ENCODE assay signal across 21 cellular contexts in genomic region chr20:41905186-41905585, GRCh38.
DNase-seq lines count a peak whose midpoint lies in the region; ATAC-seq lines count a peak whose summit lies in the region.
"Had no signal": no experiment of that assay in that cellular context is flagged by ENCODE, and none has a peak within 500 bp of the region (broad histone marks: within the 10 kb centered on the region; RNA-seq: fewer than 3 reads in every experiment).

No MANE protein-coding gene starts in this region.

- CTCF ChIA-PET in CD4-positive, alpha-beta memory T cell (lab: Charles Lee; ENCODE audit: partially characterized antibody), result no interaction called here

- intact Hi-C loops in CD4-positive, alpha-beta memory T cell (cut with micrococcal nuclease), result no loop called here

- H3K4me1 ChIP-seq in CD4-positive, alpha-beta memory T cell (ENCODE audit: insufficient read depth, low read length), result no peaks in the 10 kb centered on the region
- H3K4me1 ChIP-seq: Caco-2 had no signal

- H3K9me3 ChIP-seq in CD4-positive, alpha-beta memory T cell (ENCODE audit: control insufficient read depth in 1 of 2, low read length in 2 of 2), result no peaks in the 10 kb centered on the region

- no peaks in the 10 kb centered on the region for H3K27me3 ChIP-seq in CD4-positive, alpha-beta memory T cell (ENCODE audit: insufficient read depth, low read length)

- peak; percentile 24 for ATAC-seq in stimulated activated memory B cell treated with anti-CD40 and anti-IgM and Interleukin-4, amounts not matched to agents 10 μg/mL and 1 μg/mL and 100 μg/mL, for 72 hours
- ATAC-seq: HepG2, K562 had no signal

- H3K36me3 Mint-ChIP-seq in stimulated activated memory B cell treated with anti-CD40 and anti-IgM and Interleukin-4, amounts not matched to agents 10 μg/mL and 1 μg/mL and 100 μg/mL, for 72 hours, result no peaks in the 10 kb centered on the region
- no peaks in the 10 kb centered on the region for H3K36me3 Mint-ChIP-seq in CD4-positive, alpha-beta memory T cell
- H3K36me3 Mint-ChIP-seq: CD4-positive, CD25-positive, alpha-beta regulatory T cell had no signal

- H3K9me3 Mint-ChIP-seq in stimulated activated memory B cell treated with anti-CD40 and anti-IgM and Interleukin-4, amounts not matched to agents 10 μg/mL and 1 μg/mL and 100 μg/mL, for 72 hours, result no peaks in the 10 kb centered on the region
- no peaks in the 10 kb centered on the region for H3K9me3 Mint-ChIP-seq in CD4-positive, alpha-beta memory T cell
- H3K9me3 Mint-ChIP-seq: T-helper 1 cell treated with Interleukin-12 subunit alpha and Interleukin-12 subunit beta and Interleukin-4 antibody, amounts not matched to agents 30 μg/mL and 1 μg/mL, for 36 hours had no signal

- H3K4me1 Mint-ChIP-seq in stimulated activated memory B cell treated with anti-CD40 and anti-IgM and Interleukin-4, amounts not matched to agents 10 μg/mL and 1 μg/mL and 100 μg/mL, for 72 hours, result no peaks in the 10 kb centered on the region
- no peaks in the 10 kb centered on the region for H3K4me1 Mint-ChIP-seq in CD4-positive, alpha-beta memory T cell
- H3K4me1 Mint-ChIP-seq: CD4-positive, CD25-positive, alpha-beta regulatory T cell had no signal

- no peak overlapping the region for H3K4me3 Mint-ChIP-seq in stimulated activated memory B cell treated with anti-CD40 and anti-IgM and Interleukin-4, amounts not matched to agents 10 μg/mL and 1 μg/mL and 100 μg/mL, for 72 hours
- no peak overlapping the region for H3K4me3 Mint-ChIP-seq in CD4-positive, alpha-beta memory T cell
- H3K4me3 Mint-ChIP-seq: CD4-positive, CD25-positive, alpha-beta regulatory T cell; T-helper 1 cell treated with Interleukin-12 subunit alpha and Interleukin-12 subunit beta and Interleukin-4 antibody, amounts not matched to agents 30 μg/mL and 1 μg/mL, for 36 hours had no signal

- H3K36me3 ChIP-seq in CD4-positive, alpha-beta memory T cell (ENCODE audit: insufficient read depth, low read length), result no peaks in the 10 kb centered on the region

- POLR2A ChIA-PET in CD4-positive, alpha-beta memory T cell (lab: Charles Lee; ENCODE audit: partially characterized antibody), result no interaction called here

- H3K27me3 Mint-ChIP-seq in stimulated activated memory B cell treated with anti-CD40 and anti-IgM and Interleukin-4, amounts not matched to agents 10 μg/mL and 1 μg/mL and 100 μg/mL, for 72 hours, result no peaks in the 10 kb centered on the region
- no peaks in the 10 kb centered on the region for H3K27me3 Mint-ChIP-seq in CD4-positive, alpha-beta memory T cell
- H3K27me3 Mint-ChIP-seq: CD4-positive, CD25-positive, alpha-beta regulatory T cell had no signal

- no peak overlapping the region for H3K27ac Mint-ChIP-seq in stimulated activated memory B cell treated with anti-CD40 and anti-IgM and Interleukin-4, amounts not matched to agents 10 μg/mL and 1 μg/mL and 100 μg/mL, for 72 hours
- no peak overlapping the region for H3K27ac Mint-ChIP-seq in CD4-positive, alpha-beta memory T cell
- H3K27ac Mint-ChIP-seq: CD4-positive, CD25-positive, alpha-beta regulatory T cell; T-helper 1 cell treated with Interleukin-12 subunit alpha and Interleukin-12 subunit beta and Interleukin-4 antibody, amounts not matched to agents 30 μg/mL and 1 μg/mL, for 36 hours had no signal

- peak; percentile 32 for DNase-seq in DMS 273 treated with DMSO at 0.1 percent for 48 hours (lab: John Stamatoyannopoulos, UW)
- peak; percentile 99 for DNase-seq in NCI-H524 treated with DMSO at 0.1 percent for 48 hours (lab: John Stamatoyannopoulos, UW)
- peak; percentile 1 for DNase-seq in cerebellar cortex (ENCODE audit: low spot score)
- no peak for DNase-seq in CD4-positive, alpha-beta memory T cell
- DNase-seq in stimulated activated naive CD4-positive, alpha-beta T cell treated with Interleukin-2 at 50 U/mL for 16 hours (lab: John Stamatoyannopoulos, UW), result no peak
- no peak for DNase-seq in effector CD4-positive, alpha-beta T cell
- DNase-seq: Caco-2; CD4-positive, CD25-positive, alpha-beta regulatory T cell; DMS79; GOT3; HCEC 1CT; NCI-H1105; NCI-H146; NCI-H2029; NCI-H345; OCI-M1; Right ventricle myocardium superior had no signal

- no peak overlapping the region for H3K4me3 ChIP-seq in CD4-positive, alpha-beta memory T cell (ENCODE audit: low read length in 2 of 2)
- H3K4me3 ChIP-seq: K562 had no signal

- no peak overlapping the region for H3K27ac ChIP-seq in CD4-positive, alpha-beta memory T cell (ENCODE audit: low read depth, low read length)

Comparison
In these comparisons a context has a peak if more than half of its experiments do, and no peak if none do; other contexts are left out.
1. DNase-seq: peak in DMS 273 treated with DMSO at 0.1 percent for 48 hours (single experiment), NCI-H524 treated with DMSO at 0.1 percent for 48 hours (single experiment) and cerebellar cortex (single experiment); none in CD4-positive, alpha-beta memory T cell (0 of 5), stimulated activated naive CD4-positive, alpha-beta T cell treated with Interleukin-2 at 50 U/mL for 16 hours (single experiment) and effector CD4-positive, alpha-beta T cell (single experiment).